In genomic region chrX:30781711-30782444, GRCh38 we compare ENCODE assay signal across 20 cellular contexts.
A peak's percentile ranks its signal among the peaks of the same experiment; 100 is the strongest.
DNase-seq lines count a peak whose midpoint lies in the region; ATAC-seq and TF ChIP-seq lines count a peak whose summit lies in the region.
"Had no signal": no experiment of that assay in that cellular context is flagged by ENCODE, and none has a peak within 500 bp of the region (broad histone marks: within the 10 kb centered on the region; RNA-seq: fewer than 3 reads in every experiment).

No MANE protein-coding gene starts in this region.

- no peak for DNase-seq in activated CD8-positive, alpha-beta T cell treated with anti-CD3 and anti-CD28 coated beads for 36 hours
- DNase-seq in activated CD8-positive, alpha-beta T cell treated with anti-CD3 and anti-CD28 coated beads, Interleukin-2, amount 10 ng/mL, durations not matched to agents 7 days and 5 days = no peak
- DNase-seq in A172 (ENCODE audit: low spot score) (peak; percentile 52), M059J (ENCODE audit: low read depth) (peak; percentile 3), foreskin keratinocyte (peak; percentile 39 to 66), T-cell (no peak), 8988T (no peak)
- DNase-seq: AML-193, Caco-2, DMS79, IMR-90, Kasumi-1, MV-4-11, NCI-H1417 treated with DMSO at 0.1 percent for 48 hours, NCI-H2081, NCI-H2227 treated with DMSO at 0.1 percent for 48 hours, NCI-H526 had no signal

- TF ChIP-seq POLR2A in gastroesophageal sphincter (IDR thresholded peaks at IDR 0.05) = no peak

- no peak overlapping the region for H3K27ac ChIP-seq in foreskin keratinocyte
- H3K27ac ChIP-seq in gastroesophageal sphincter = no peak overlapping the region

- no peaks in the 10 kb centered on the region for H3K9me3 Mint-ChIP-seq in activated CD8-positive, alpha-beta T cell treated with anti-CD3 and anti-CD28 coated beads for 36 hours
- H3K9me3 Mint-ChIP-seq in activated CD8-positive, alpha-beta T cell treated with anti-CD3 and anti-CD28 coated beads, Interleukin-2, amount 10 ng/mL, durations not matched to agents 7 days and 5 days (ENCODE audit: insufficient read depth) = no peaks in the 10 kb centered on the region
- no peaks in the 10 kb centered on the region for H3K9me3 Mint-ChIP-seq in T-cell

- CTCF ChIA-PET in activated CD8-positive, alpha-beta T cell treated with anti-CD3 and anti-CD28 coated beads for 36 hours (lab: Charles Lee) = interaction anchor here (1.0 kb wide), 1 partner anchor 46 kb away, joined by 3 read pairs; no protein-coding TSS in a partner anchor
- CTCF ChIA-PET in activated CD8-positive, alpha-beta T cell treated with anti-CD3 and anti-CD28 coated beads, Interleukin-2, amount 10 ng/mL, durations not matched to agents 7 days and 5 days (lab: Charles Lee) = no interaction called here
- CTCF ChIA-PET in T-cell (lab: Charles Lee) = no interaction called here

- no peak overlapping the region for H3K27ac Mint-ChIP-seq in activated CD8-positive, alpha-beta T cell treated with anti-CD3 and anti-CD28 coated beads for 36 hours
- no peak overlapping the region for H3K27ac Mint-ChIP-seq in activated CD8-positive, alpha-beta T cell treated with anti-CD3 and anti-CD28 coated beads, Interleukin-2, amount 10 ng/mL, durations not matched to agents 7 days and 5 days
- no peak overlapping the region for H3K27ac Mint-ChIP-seq in T-cell

- intact Hi-C loops in activated CD8-positive, alpha-beta T cell treated with anti-CD3 and anti-CD28 coated beads for 36 hours (cut with micrococcal nuclease) = no loop called here

- H3K9me3 ChIP-seq in gastroesophageal sphincter = no peaks in the 10 kb centered on the region
- H3K9me3 ChIP-seq: Caco-2, HAP-1 had no signal

- 14 to 20% methylated on average over 1 of the region's 1 CpG for WGBS in gastroesophageal sphincter (ENCODE audit: low coverage in 1 of 2), 2 donors

- TF ChIP-seq EP300 in gastroesophageal sphincter (IDR thresholded peaks at IDR 0.05) = no peak

- peak; percentile 60 for ATAC-seq in activated CD8-positive, alpha-beta T cell treated with anti-CD3 and anti-CD28 coated beads for 36 hours
- ATAC-seq in activated CD8-positive, alpha-beta T cell treated with anti-CD3 and anti-CD28 coated beads, Interleukin-2, amount 10 ng/mL, durations not matched to agents 7 days and 5 days = no peak
- ATAC-seq in foreskin keratinocyte (peak; percentile 69), gastroesophageal sphincter (no peak), T-cell (replicated peaks in 1 of 4) (no peak)
- ATAC-seq: GM12878 had no signal

- POLR2A ChIA-PET in activated CD8-positive, alpha-beta T cell treated with anti-CD3 and anti-CD28 coated beads for 36 hours (lab: Charles Lee) = no interaction called here
- POLR2A ChIA-PET in activated CD8-positive, alpha-beta T cell treated with anti-CD3 and anti-CD28 coated beads, Interleukin-2, amount 10 ng/mL, durations not matched to agents 7 days and 5 days (lab: Charles Lee) = no interaction called here
- POLR2A ChIA-PET in T-cell (lab: Charles Lee) = no interaction called here

- TF ChIP-seq CTCF in activated CD8-positive, alpha-beta T cell treated with anti-CD3 and anti-CD28 coated beads for 36 hours (IDR thresholded peaks at IDR 0.05) = no peak
- TF ChIP-seq CTCF in foreskin keratinocyte (conservative IDR thresholded peaks at IDR 0.05) (no peak), gastroesophageal sphincter (IDR thresholded peaks at IDR 0.05) (no peak)

- no peak overlapping the region for H3K4me3 Mint-ChIP-seq in activated CD8-positive, alpha-beta T cell treated with anti-CD3 and anti-CD28 coated beads for 36 hours
- no peak overlapping the region for H3K4me3 Mint-ChIP-seq in activated CD8-positive, alpha-beta T cell treated with anti-CD3 and anti-CD28 coated beads, Interleukin-2, amount 10 ng/mL, durations not matched to agents 7 days and 5 days
- H3K4me3 Mint-ChIP-seq in T-cell = no peak overlapping the region

- H3K36me3 Mint-ChIP-seq in activated CD8-positive, alpha-beta T cell treated with anti-CD3 and anti-CD28 coated beads for 36 hours (ENCODE audit: low read depth) = no peaks in the 10 kb centered on the region
- no peaks in the 10 kb centered on the region for H3K36me3 Mint-ChIP-seq in activated CD8-positive, alpha-beta T cell treated with anti-CD3 and anti-CD28 coated beads, Interleukin-2, amount 10 ng/mL, durations not matched to agents 7 days and 5 days (ENCODE audit: low read depth)
- no peaks in the 10 kb centered on the region for H3K36me3 Mint-ChIP-seq in T-cell

- H3K4me1 ChIP-seq in foreskin keratinocyte (peaks cover 8% of the 10 kb centered on the region), gastroesophageal sphincter (no peaks in the 10 kb centered on the region)
- H3K4me1 ChIP-seq: Caco-2, HAP-1 had no signal

- H3K27me3 Mint-ChIP-seq in activated CD8-positive, alpha-beta T cell treated with anti-CD3 and anti-CD28 coated beads for 36 hours = peaks cover 1% of the 10 kb centered on the region
- H3K27me3 Mint-ChIP-seq in activated CD8-positive, alpha-beta T cell treated with anti-CD3 and anti-CD28 coated beads, Interleukin-2, amount 10 ng/mL, durations not matched to agents 7 days and 5 days (ENCODE audit: low read depth) = no peaks in the 10 kb centered on the region
- peaks cover 2 to 3% of the 10 kb centered on the region in 2 donors for H3K27me3 Mint-ChIP-seq in T-cell

- H3K27me3 ChIP-seq in foreskin keratinocyte = no peaks in the 10 kb centered on the region
- H3K27me3 ChIP-seq in gastroesophageal sphincter = no peaks in the 10 kb centered on the region

- no peaks in the 10 kb centered on the region for H3K36me3 ChIP-seq in gastroesophageal sphincter
- H3K36me3 ChIP-seq: HAP-1 had no signal

- H3K4me1 Mint-ChIP-seq in activated CD8-positive, alpha-beta T cell treated with anti-CD3 and anti-CD28 coated beads for 36 hours (ENCODE audit: low read depth) = peaks cover 17% of the 10 kb centered on the region
- no peaks in the 10 kb centered on the region for H3K4me1 Mint-ChIP-seq in activated CD8-positive, alpha-beta T cell treated with anti-CD3 and anti-CD28 coated beads, Interleukin-2, amount 10 ng/mL, durations not matched to agents 7 days and 5 days (ENCODE audit: low read depth)
- H3K4me1 Mint-ChIP-seq in T-cell = no peaks in the 10 kb centered on the region

- H3K4me3 ChIP-seq in gastroesophageal sphincter = no peak overlapping the region
- H3K4me3 ChIP-seq: GM12878, HAP-1 had no signal

Comparison
In these comparisons a context has a peak if more than half of its experiments do, and no peak if none do; other contexts are left out.
1. ATAC-seq: peak in activated CD8-positive, alpha-beta T cell treated with anti-CD3 and anti-CD28 coated beads for 36 hours (single experiment) and foreskin keratinocyte (single experiment); none in activated CD8-positive, alpha-beta T cell treated with anti-CD3 and anti-CD28 coated beads, Interleukin-2, amount 10 ng/mL, durations not matched to agents 7 days and 5 days (single experiment), gastroesophageal sphincter (single experiment) and T-cell (0 of 4).
2. DNase-seq: peak in A172 (single experiment), M059J (single experiment) and foreskin keratinocyte (2 of 2); none in activated CD8-positive, alpha-beta T cell treated with anti-CD3 and anti-CD28 coated beads for 36 hours (single experiment), activated CD8-positive, alpha-beta T cell treated with anti-CD3 and anti-CD28 coated beads, Interleukin-2, amount 10 ng/mL, durations not matched to agents 7 days and 5 days (single experiment), T-cell (0 of 34) and 8988T (single experiment).